In genomic region chr3:183447206-183448001, GRCh38 we compare ENCODE assay signal across 1 cellular context.
TF ChIP-seq lines count a peak whose summit lies in the region.

No MANE protein-coding gene starts in this region.

TF ChIP-seq in HepG2, 621 proteins besides CTCF, POLR2A, EP300 and RAD21 (continued from another document and continues in another):
- TF ChIP-seq CSRNP1 (CRISPR knock-in tag; IDR thresholded peaks at IDR 0.05) (peak; percentile 88), HNF4G (IDR thresholded peaks at IDR 0.05; ENCODE audit: borderline replicate concordance, low read depth, low read length) (no peak), HNF4G (CRISPR knock-in tag; IDR thresholded peaks at IDR 0.05; ENCODE audit: borderline replicate concordance, low read depth) (peak; percentile 69; the same call in 1 of the 2 replicates), TAF1 (CRISPR knock-in tag; IDR thresholded peaks at IDR 0.05) (peak; percentile 99), ZBTB14 (CRISPR knock-in tag; IDR thresholded peaks at IDR 0.05) (0 out of 2 replicates have a peak, but pooled peaks have one; percentile 58), ZBTB8A (CRISPR knock-in tag; IDR thresholded peaks at IDR 0.05; ENCODE audit: borderline replicate concordance, low read depth) (no peak), XRCC5 (optimal IDR thresholded peaks at IDR 0.05; ENCODE audit: low read length) (peak; percentile 74), ZNF670 (CRISPR knock-in tag; IDR thresholded peaks at IDR 0.05; ENCODE audit: borderline replicate concordance) (peak; percentile 90; the same call in 1 of the 2 replicates), ELF1 (CRISPR knock-in tag; IDR thresholded peaks at IDR 0.05) (peak; percentile 53; the same call in 1 of the 2 replicates), ZNF550 (CRISPR knock-in tag; IDR thresholded peaks at IDR 0.05; ENCODE audit: borderline replicate concordance) (no peak), ZNF350 (CRISPR knock-in tag; IDR thresholded peaks at IDR 0.05; ENCODE audit: borderline replicate concordance, low read depth) (peak; percentile 83; the same call in 1 of the 2 replicates), MTA1 (CRISPR knock-in tag; IDR thresholded peaks at IDR 0.05; ENCODE audit: borderline replicate concordance) (peak; percentile 90; the same call in 1 of the 2 replicates), ZBTB7B (CRISPR knock-in tag; IDR thresholded peaks at IDR 0.05) (peak; percentile 98), E2F1 (CRISPR knock-in tag; IDR thresholded peaks at IDR 0.05) (no peak), ZNF788 (CRISPR knock-in tag; IDR thresholded peaks at IDR 0.05; ENCODE audit: borderline replicate concordance) (peak; percentile 84), CBX1 (IDR thresholded peaks at IDR 0.05; ENCODE audit: low read depth) (peak; percentile 77), ZNF281 (CRISPR knock-in tag; IDR thresholded peaks at IDR 0.05; ENCODE audit: borderline replicate concordance) (peak; percentile 64; the same call in 1 of the 2 replicates), ZNF101 (CRISPR knock-in tag; IDR thresholded peaks at IDR 0.05; ENCODE audit: borderline replicate concordance, low read depth) (no peak), GABPB1 (CRISPR knock-in tag; IDR thresholded peaks at IDR 0.05) (peak; percentile 85), HNRNPK (IDR thresholded peaks at IDR 0.05; ENCODE audit: low read depth, low read length, poor library complexity, severe bottlenecking) (no peak), FOXM1 (CRISPR knock-in tag; IDR thresholded peaks at IDR 0.05) (no peak), PHF21A (CRISPR knock-in tag; IDR thresholded peaks at IDR 0.05) (peak; percentile 49; the same call in 1 of the 2 replicates), THAP7 (CRISPR knock-in tag; IDR thresholded peaks at IDR 0.05) (peak; percentile 93), ZBTB20 (CRISPR knock-in tag; IDR thresholded peaks at IDR 0.05; ENCODE audit: borderline replicate concordance, low read depth) (no peak), DR1 (CRISPR knock-in tag; IDR thresholded peaks at IDR 0.05) (peak; percentile 84), DMAP1 (CRISPR knock-in tag; IDR thresholded peaks at IDR 0.05) (peak; percentile 78; the same call in 1 of the 2 replicates), ZNF772 (CRISPR knock-in tag; IDR thresholded peaks at IDR 0.05) (peak; percentile 86), ARHGAP35 (CRISPR knock-in tag; IDR thresholded peaks at IDR 0.05; ENCODE audit: borderline replicate concordance) (peak; percentile 62; the same call in 1 of the 2 replicates), FOXA1 (IDR thresholded peaks at IDR 0.05) (no peak), FOXA1 (CRISPR knock-in tag; IDR thresholded peaks at IDR 0.05) (no peak), ZNF574 (CRISPR knock-in tag; IDR thresholded peaks at IDR 0.05) (peak; percentile 73), IKZF4 (CRISPR knock-in tag; IDR thresholded peaks at IDR 0.05; ENCODE audit: borderline replicate concordance, low read depth, not compliant biosample characterization) (peak; percentile 81), ZBTB39 (CRISPR knock-in tag; IDR thresholded peaks at IDR 0.05) (no peak), MXD3 (CRISPR knock-in tag; IDR thresholded peaks at IDR 0.05) (0 out of 2 replicates have a peak, but pooled peaks have one; percentile 27), AGO1 (IDR thresholded peaks at IDR 0.05; ENCODE audit: low read depth, low read length, poor library complexity, severe bottlenecking) (peak; percentile 36), KDM6A (CRISPR knock-in tag; IDR thresholded peaks at IDR 0.05; ENCODE audit: low read depth) (no peak), ZNF564 (CRISPR knock-in tag; IDR thresholded peaks at IDR 0.05) (no peak; the same call in 1 of the 2 replicates), ZNF576 (CRISPR knock-in tag; IDR thresholded peaks at IDR 0.05) (0 out of 2 replicates have a peak, but pooled peaks have one; percentile 38), IKZF5 (CRISPR knock-in tag; IDR thresholded peaks at IDR 0.05) (peak; percentile 78; the same call in 1 of the 2 replicates), PHB2 (IDR thresholded peaks at IDR 0.05; ENCODE audit: partially characterized antibody) (no peak), ZNF562 (CRISPR knock-in tag; IDR thresholded peaks at IDR 0.05; ENCODE audit: borderline replicate concordance) (no peak), ZSCAN21 (CRISPR knock-in tag; IDR thresholded peaks at IDR 0.05; ENCODE audit: borderline replicate concordance) (peak; percentile 74; the same call in 1 of the 2 replicates), ZNF558 (CRISPR knock-in tag; IDR thresholded peaks at IDR 0.05; ENCODE audit: borderline replicate concordance) (no peak), ARID5B (CRISPR knock-in tag; IDR thresholded peaks at IDR 0.05) (peak; percentile 78)
